Comparison of ENCODE assay signal across 26 cellular contexts in genomic region chr14:48874701-48875100, GRCh38.
"Had no signal": no experiment of that assay in that cellular context is flagged by ENCODE, and none has a peak within 500 bp of the region (broad histone marks: within the 10 kb centered on the region; RNA-seq: fewer than 3 reads in every experiment).

No MANE protein-coding gene starts in this region.

- DNase-seq: activated CD4-positive, alpha-beta memory T cell treated with anti-CD3 and anti-CD28 coated beads, Interleukin-2, amount 10 ng/mL, durations not matched to agents 7 days and 5 days; activated CD4-positive, alpha-beta T cell treated with anti-CD3 and anti-CD28 coated beads for 36 hours; activated CD4-positive, alpha-beta T cell treated with anti-CD3 and anti-CD28 coated beads, Interleukin-2, amount 10 ng/mL, durations not matched to agents 24 days and 14 days; activated CD4-positive, CD25-positive, alpha-beta regulatory T cell; activated CD4-positive, CD25-positive, alpha-beta regulatory T cell treated with anti-CD3 and anti-CD28 coated beads, Interleukin-2, amount 50 U/mL, for 72 hours; activated CD8-positive, alpha-beta memory T cell treated with anti-CD3 and anti-CD28 coated beads, Interleukin-2, amount 50 U/mL, for 48 hours; activated gamma-delta T cell; activated naive CD4-positive, alpha-beta T cell; activated naive CD4-positive, alpha-beta T cell treated with anti-CD3 and anti-CD28 coated beads, Interleukin-2, amount 10 ng/mL, durations not matched to agents 7 days and 5 days; activated naive CD8-positive, alpha-beta T cell treated with anti-CD3 and anti-CD28 coated beads, Interleukin-2, amount 10 ng/mL, durations not matched to agents 7 days and 5 days; activated T-cell treated with anti-CD3 and anti-CD28 coated beads for 4 hours; activated T-cell treated with anti-CD3 and anti-CD28 coated beads, Interleukin-2, amount 50 U/mL, for 24 hours; activated T-cell treated with anti-CD3 and anti-CD28 coated beads, Interleukin-2, amount 50 U/mL, for 72 hours; central memory CD4-positive, alpha-beta T cell; cerebellar nuclear complex; colonic mucosa; effector CD8-positive, alpha-beta T cell; foreskin fibroblast; head of caudate nucleus; T1000 had no signal

- H3K27me3 Mint-ChIP-seq: activated CD4-positive, alpha-beta memory T cell treated with anti-CD3 and anti-CD28 coated beads, Interleukin-2, amount 10 ng/mL, durations not matched to agents 7 days and 5 days; activated CD4-positive, alpha-beta T cell treated with anti-CD3 and anti-CD28 coated beads for 36 hours; activated CD4-positive, alpha-beta T cell treated with anti-CD3 and anti-CD28 coated beads, Interleukin-2, amount 10 ng/mL, durations not matched to agents 24 days and 14 days; activated naive CD4-positive, alpha-beta T cell treated with anti-CD3 and anti-CD28 coated beads, Interleukin-2, amount 10 ng/mL, durations not matched to agents 7 days and 5 days; activated naive CD8-positive, alpha-beta T cell treated with anti-CD3 and anti-CD28 coated beads, Interleukin-2, amount 10 ng/mL, durations not matched to agents 7 days and 5 days; activated T-cell treated with anti-CD3 and anti-CD28 coated beads, Interleukin-2, amount 50 U/mL, for 24 hours; brain had no signal

- H3K4me1 ChIP-seq: ascending aorta, breast epithelium, colonic mucosa had no signal

- H3K36me3 Mint-ChIP-seq: activated naive CD4-positive, alpha-beta T cell treated with anti-CD3 and anti-CD28 coated beads, Interleukin-2, amount 10 ng/mL, durations not matched to agents 7 days and 5 days; activated naive CD4-positive, alpha-beta T cell treated with anti-CD3 and anti-CD28 coated beads, Interleukin-2, amount 50 U/mL, for 72 hours; activated naive CD8-positive, alpha-beta T cell treated with anti-CD3 and anti-CD28 coated beads, Interleukin-2, amount 10 ng/mL, durations not matched to agents 7 days and 5 days; brain had no signal

- H3K4me3 Mint-ChIP-seq: activated CD4-positive, alpha-beta memory T cell treated with anti-CD3 and anti-CD28 coated beads, Interleukin-2, amount 10 ng/mL, durations not matched to agents 7 days and 5 days; activated CD4-positive, alpha-beta T cell treated with anti-CD3 and anti-CD28 coated beads for 36 hours; activated CD4-positive, alpha-beta T cell treated with anti-CD3 and anti-CD28 coated beads, Interleukin-2, amount 10 ng/mL, durations not matched to agents 24 days and 14 days; activated naive CD4-positive, alpha-beta T cell treated with anti-CD3 and anti-CD28 coated beads, Interleukin-2, amount 10 ng/mL, durations not matched to agents 7 days and 5 days; activated naive CD8-positive, alpha-beta T cell treated with anti-CD3 and anti-CD28 coated beads, Interleukin-2, amount 10 ng/mL, durations not matched to agents 7 days and 5 days; activated T-cell treated with anti-CD3 and anti-CD28 coated beads, Interleukin-2, amount 50 U/mL, for 24 hours; activated T-cell treated with anti-CD3 and anti-CD28 coated beads, Interleukin-2, amount 50 U/mL, for 72 hours; brain; T-helper 1 cell treated with Interleukin-12 subunit alpha and Interleukin-12 subunit beta and Interleukin-4 antibody, amounts not matched to agents 30 μg/mL and 1 μg/mL, for 36 hours had no signal

- H3K4me1 Mint-ChIP-seq: activated CD4-positive, alpha-beta memory T cell treated with anti-CD3 and anti-CD28 coated beads, Interleukin-2, amount 10 ng/mL, durations not matched to agents 7 days and 5 days; activated CD4-positive, alpha-beta T cell treated with anti-CD3 and anti-CD28 coated beads for 36 hours; activated CD4-positive, alpha-beta T cell treated with anti-CD3 and anti-CD28 coated beads, Interleukin-2, amount 10 ng/mL, durations not matched to agents 24 days and 14 days; activated naive CD4-positive, alpha-beta T cell treated with anti-CD3 and anti-CD28 coated beads, Interleukin-2, amount 10 ng/mL, durations not matched to agents 7 days and 5 days; activated naive CD8-positive, alpha-beta T cell treated with anti-CD3 and anti-CD28 coated beads, Interleukin-2, amount 10 ng/mL, durations not matched to agents 7 days and 5 days had no signal

- H3K27me3 ChIP-seq: ascending aorta, breast epithelium, cardiac muscle cell, colonic mucosa had no signal

- H3K4me3 ChIP-seq: ascending aorta, breast epithelium, cardiac muscle cell, colonic mucosa had no signal

- H3K9me3 Mint-ChIP-seq: activated CD4-positive, alpha-beta memory T cell treated with anti-CD3 and anti-CD28 coated beads, Interleukin-2, amount 10 ng/mL, durations not matched to agents 7 days and 5 days; activated CD4-positive, alpha-beta T cell treated with anti-CD3 and anti-CD28 coated beads, Interleukin-2, amount 10 ng/mL, durations not matched to agents 24 days and 14 days; activated naive CD4-positive, alpha-beta T cell treated with anti-CD3 and anti-CD28 coated beads, Interleukin-2, amount 10 ng/mL, durations not matched to agents 7 days and 5 days; activated naive CD4-positive, alpha-beta T cell treated with anti-CD3 and anti-CD28 coated beads, Interleukin-2, amount 50 U/mL, for 72 hours; activated naive CD8-positive, alpha-beta T cell treated with anti-CD3 and anti-CD28 coated beads, Interleukin-2, amount 10 ng/mL, durations not matched to agents 7 days and 5 days; activated T-cell treated with anti-CD3 and anti-CD28 coated beads, Interleukin-2, amount 50 U/mL, for 24 hours; activated T-cell treated with anti-CD3 and anti-CD28 coated beads, Interleukin-2, amount 50 U/mL, for 72 hours; T-helper 1 cell treated with Interleukin-12 subunit alpha and Interleukin-12 subunit beta and Interleukin-4 antibody, amounts not matched to agents 30 μg/mL and 1 μg/mL, for 36 hours had no signal

- H3K9me3 ChIP-seq: ascending aorta, breast epithelium, colonic mucosa had no signal

- H3K36me3 ChIP-seq: ascending aorta, breast epithelium, cardiac muscle cell, colonic mucosa had no signal

- H3K27ac Mint-ChIP-seq: activated CD4-positive, alpha-beta memory T cell treated with anti-CD3 and anti-CD28 coated beads, Interleukin-2, amount 10 ng/mL, durations not matched to agents 7 days and 5 days; activated CD4-positive, alpha-beta T cell treated with anti-CD3 and anti-CD28 coated beads for 36 hours; activated CD4-positive, alpha-beta T cell treated with anti-CD3 and anti-CD28 coated beads, Interleukin-2, amount 10 ng/mL, durations not matched to agents 24 days and 14 days; activated naive CD4-positive, alpha-beta T cell treated with anti-CD3 and anti-CD28 coated beads, Interleukin-2, amount 10 ng/mL, durations not matched to agents 7 days and 5 days; activated naive CD4-positive, alpha-beta T cell treated with anti-CD3 and anti-CD28 coated beads, Interleukin-2, amount 50 U/mL, for 72 hours; activated naive CD8-positive, alpha-beta T cell treated with anti-CD3 and anti-CD28 coated beads, Interleukin-2, amount 10 ng/mL, durations not matched to agents 7 days and 5 days; activated T-cell treated with anti-CD3 and anti-CD28 coated beads, Interleukin-2, amount 50 U/mL, for 24 hours; activated T-cell treated with anti-CD3 and anti-CD28 coated beads, Interleukin-2, amount 50 U/mL, for 72 hours; brain; T-helper 1 cell treated with Interleukin-12 subunit alpha and Interleukin-12 subunit beta and Interleukin-4 antibody, amounts not matched to agents 30 μg/mL and 1 μg/mL, for 36 hours had no signal
